Comparison of ENCODE assay signal across 18 cellular contexts in genomic region chr5:59819806-59820205, GRCh38.
"Had no signal": no experiment of that assay in that cellular context is flagged by ENCODE, and none has a peak within 500 bp of the region (broad histone marks: within the 10 kb centered on the region; RNA-seq: fewer than 3 reads in every experiment).

No MANE protein-coding gene starts in this region.

- H3K4me1 Mint-ChIP-seq: naive thymus-derived CD4-positive, alpha-beta T cell; nephron progenitor cell had no signal

- H3K9me3 Mint-ChIP-seq: naive thymus-derived CD4-positive, alpha-beta T cell; nephron progenitor cell had no signal

- H3K9ac ChIP-seq: parathyroid adenoma had no signal

- H3K4me3 ChIP-seq: dorsolateral prefrontal cortex, gastroesophageal sphincter, left ventricle myocardium inferior, prostate gland, right lobe of liver, skin epidermis had no signal

- H3K27me3 ChIP-seq: dorsolateral prefrontal cortex, gastroesophageal sphincter, right lobe of liver had no signal

- H3K27ac ChIP-seq: dorsolateral prefrontal cortex, gastroesophageal sphincter, left ventricle myocardium inferior, parathyroid adenoma, prostate gland, right lobe of liver, skin epidermis had no signal

- H3K4me3 Mint-ChIP-seq: naive thymus-derived CD4-positive, alpha-beta T cell; nephron progenitor cell had no signal

- H3K36me3 ChIP-seq: gastroesophageal sphincter, left ventricle myocardium inferior, prostate gland, right lobe of liver had no signal

- DNase-seq: cortex of kidney; dorsolateral prefrontal cortex; effector CD8-positive, alpha-beta T cell; glutamatergic neuron; kidney; left cardiac atrium; left ventricle myocardium inferior; mesendoderm; naive thymus-derived CD4-positive, alpha-beta T cell; nephron progenitor cell; right lobe of liver; stimulated activated CD4-positive, alpha-beta T cell treated with anti-CD3 and anti-CD28 coated beads, Interleukin-12 subunit alpha, Interleukin-12 subunit beta, amount 100 ng/mL, for 4 hours; stimulated activated naive CD4-positive, alpha-beta T cell treated with Interleukin-2 at 50 U/mL for 16 hours; trophoblast cell had no signal

- H3K4me1 ChIP-seq: gastroesophageal sphincter, left ventricle myocardium inferior, parathyroid adenoma, prostate gland, right lobe of liver had no signal

- H3K36me3 Mint-ChIP-seq: naive thymus-derived CD4-positive, alpha-beta T cell had no signal

- ATAC-seq: gastroesophageal sphincter; left cardiac atrium; naive thymus-derived CD4-positive, alpha-beta T cell; right lobe of liver had no signal

- H2AFZ ChIP-seq: parathyroid adenoma had no signal

- H3K9me3 ChIP-seq: gastroesophageal sphincter, left ventricle myocardium inferior, prostate gland, right lobe of liver had no signal

- H3K79me2 ChIP-seq: parathyroid adenoma had no signal

- FAIRE-seq: kidney had no signal

- H3K27ac Mint-ChIP-seq: naive thymus-derived CD4-positive, alpha-beta T cell; nephron progenitor cell had no signal
